8 cellular contexts compared by ENCODE assay signal in the genomic region with DNA sequence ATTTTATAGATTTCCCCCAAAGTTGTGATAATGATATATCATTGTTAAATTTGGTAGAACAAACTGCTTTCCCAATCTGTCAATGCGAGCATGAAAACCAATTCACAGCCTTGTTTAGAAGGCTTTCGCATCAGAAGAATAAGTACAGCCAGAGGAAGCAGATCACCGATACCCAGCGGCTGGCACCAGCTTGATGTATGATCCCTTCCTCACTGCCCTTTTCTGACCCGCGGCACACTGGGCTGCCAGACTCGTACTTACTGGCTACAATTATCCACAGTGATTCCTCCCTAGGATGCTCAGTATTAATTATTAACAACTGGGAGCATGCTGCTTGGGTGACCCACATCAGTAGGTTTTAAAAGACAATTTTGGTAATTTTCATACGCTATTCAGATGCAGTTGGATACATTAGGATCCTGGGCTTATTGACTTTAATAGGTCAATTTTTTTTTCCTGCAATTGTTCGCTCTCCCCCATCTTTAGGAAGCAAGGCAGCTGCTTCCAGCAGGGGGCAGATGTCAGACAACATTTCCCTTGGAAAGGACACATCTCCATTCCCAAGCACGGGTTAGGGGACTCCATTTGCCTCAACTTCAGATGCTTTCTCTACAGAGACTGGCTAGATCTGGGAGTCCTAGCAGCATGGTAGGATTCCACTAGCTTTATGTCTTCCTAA.
A peak's percentile ranks its signal among the peaks of the same experiment; 100 is the strongest.
DNase-seq lines count a peak whose midpoint lies in the region; ATAC-seq and TF ChIP-seq lines count a peak whose summit lies in the region.

No MANE protein-coding gene starts in this region.

- no peak overlapping the region for H3K4me3 Mint-ChIP-seq in T-helper 17 cell

- peak; percentile 2 for DNase-seq in stimulated activated CD4-positive, alpha-beta T cell treated with anti-CD3 and anti-CD28 coated beads, Interleukin-15, amount 100 ng/mL, for 24 hours
- no peak for DNase-seq in stimulated activated CD4-positive, alpha-beta T cell treated with anti-CD3 and anti-CD28 coated beads, Interleukin-4, amount 100 ng/mL, for 24 hours
- no peak for DNase-seq in RWPE1 (ENCODE audit: low spot score)
- peak; percentile 33 for DNase-seq in iPS DF 19.7 (ENCODE audit: low read depth, low spot score)
- DNase-seq in T-helper 17 cell = no peak
- no peak for DNase-seq in GM20000 (ENCODE audit: low spot score)

- no peaks in the 10 kb centered on the region for H3K9me3 ChIP-seq in T-helper 17 cell (ENCODE audit: control insufficient read depth, low read length, poor library complexity, severe bottlenecking)

- H3K4me1 Mint-ChIP-seq in T-helper 17 cell = no peaks in the 10 kb centered on the region

- POLR2A ChIA-PET in RWPE1 (lab: Yijun Ruan, JAX; ENCODE audit: low non-redundant PET) = no interaction called here

- peaks cover 2% of the 10 kb centered on the region for H3K36me3 Mint-ChIP-seq in T-helper 17 cell (ENCODE audit: low read depth)

- TF ChIP-seq CTCF in RWPE1 (conservative IDR thresholded peaks at IDR 0.05; ENCODE audit: low read depth) = 0 out of 2 replicates have a peak, but pooled peaks have one; percentile 28
- TF ChIP-seq CTCF in GM20000 (IDR thresholded peaks at IDR 0.05; ENCODE audit: extremely low read depth, missing control alignments) = no peak

- ATAC-seq in T-helper 17 cell = no peak
- no peak for ATAC-seq in HG03175 (IDR thresholded peaks at IDR 0.05; ENCODE audit: unreplicated experiment)
- no peak for ATAC-seq in activated CD4-positive, CD25-positive, alpha-beta regulatory T cell treated with anti-CD3 and anti-CD28 coated beads, Interleukin-2, amount 50 U/mL, for 24 hours

- no peak overlapping the region for H3K27ac Mint-ChIP-seq in T-helper 17 cell

- no peaks in the 10 kb centered on the region for H3K27me3 Mint-ChIP-seq in T-helper 17 cell

- no peak overlapping the region for H3K27ac ChIP-seq in RWPE1

- CTCF ChIA-PET in RWPE1 (lab: Yijun Ruan, JAX) = interaction anchor here (0.7 to 2.5 kb wide), 2 partner anchors 165 to 1174 kb away, joined by 4 to 13 read pairs; no protein-coding TSS in a partner anchor

Comparison
In these comparisons a context has a peak if more than half of its experiments do, and no peak if none do; other contexts are left out.
1. DNase-seq: peak in stimulated activated CD4-positive, alpha-beta T cell treated with anti-CD3 and anti-CD28 coated beads, Interleukin-15, amount 100 ng/mL, for 24 hours (single experiment) and iPS DF 19.7 (single experiment); none in stimulated activated CD4-positive, alpha-beta T cell treated with anti-CD3 and anti-CD28 coated beads, Interleukin-4, amount 100 ng/mL, for 24 hours (single experiment), RWPE1 (single experiment), T-helper 17 cell (0 of 3) and GM20000 (single experiment).